In the genomic region with DNA sequence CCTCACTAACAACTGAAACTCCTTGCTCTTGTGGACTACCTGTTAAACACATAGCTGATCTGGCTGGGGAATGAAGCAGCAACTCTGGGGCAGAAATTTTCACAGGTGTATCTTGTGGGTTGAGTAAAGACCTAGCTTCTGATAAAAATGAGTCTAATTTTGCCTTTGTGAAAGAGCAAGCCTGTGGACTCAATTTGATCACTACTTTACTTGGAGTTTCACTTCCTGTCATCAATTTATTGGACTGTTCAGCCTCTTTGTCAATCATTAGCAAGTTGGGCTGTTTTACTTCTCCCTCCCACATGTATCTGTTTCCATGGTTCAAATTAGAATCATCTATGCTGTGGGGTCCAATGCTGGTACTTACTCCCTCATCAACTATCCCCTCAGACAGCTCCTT, we compare ENCODE assay signal across 13 cellular contexts. TPM values are rescaled to one million over a fixed set of nuclear protein-coding genes. Genes with fewer than 3 reads are reported as not detected.
A peak's percentile ranks its signal among the peaks of the same experiment; 100 is the strongest.
DNase-seq lines count a peak whose midpoint lies in the region; ATAC-seq and TF ChIP-seq lines count a peak whose summit lies in the region.
"Had no signal": no experiment of that assay in that cellular context is flagged by ENCODE, and none has a peak within 500 bp of the region (broad histone marks: within the 10 kb centered on the region; RNA-seq: fewer than 3 reads in every experiment).

No MANE protein-coding gene starts in this region.

- TF ChIP-seq CTCF in transverse colon (IDR thresholded peaks at IDR 0.05) (no peak), progenitor cell of endocrine pancreas (IDR thresholded peaks at IDR 0.05; ENCODE audit: unreplicated experiment) (no peak), mucosa of descending colon (IDR thresholded peaks at IDR 0.05) (no peak)

- H3K36me3 ChIP-seq in transverse colon (peaks cover 0 to 39% (median 19%) of the 10 kb centered on the region in 4 donors), mucosa of descending colon (ENCODE audit: low read depth) (no peaks in the 10 kb centered on the region)

- no peak overlapping the region for H3K4me3 Mint-ChIP-seq in stimulated activated naive CD8-positive, alpha-beta T cell treated with anti-CD3 and anti-CD28 coated beads, Interleukin-15, amount 100 ng/mL, for 72 hours
- peak overlapping the region; percentile 55 to 69 for H3K4me3 Mint-ChIP-seq in stimulated activated naive B cell treated with anti-CD40 and anti-IgM and Interleukin-4, amounts not matched to agents 10 μg/mL and 1 μg/mL and 100 μg/mL, for 72 hours
- no peak overlapping the region for H3K4me3 Mint-ChIP-seq in progenitor cell of endocrine pancreas (ENCODE audit: low read depth)
- H3K4me3 Mint-ChIP-seq: activated CD4-positive, alpha-beta memory T cell treated with anti-CD3 and anti-CD28 coated beads, Interleukin-2, amount 10 ng/mL, durations not matched to agents 7 days and 5 days had no signal

- H3K4me1 Mint-ChIP-seq in stimulated activated naive CD8-positive, alpha-beta T cell treated with anti-CD3 and anti-CD28 coated beads, Interleukin-15, amount 100 ng/mL, for 72 hours: peaks cover 10% of the 10 kb centered on the region
- H3K4me1 Mint-ChIP-seq in stimulated activated naive B cell treated with anti-CD40 and anti-IgM and Interleukin-4, amounts not matched to agents 10 μg/mL and 1 μg/mL and 100 μg/mL, for 72 hours: peaks cover 38 to 56% of the 10 kb centered on the region in 2 donors
- peaks cover 13% of the 10 kb centered on the region for H3K4me1 Mint-ChIP-seq in progenitor cell of endocrine pancreas (ENCODE audit: low read depth)

- H3K27ac ChIP-seq in transverse colon: no peak overlapping the region

- intact Hi-C loops in transverse colon (cut with DNase I; ENCODE audit: low total_unique reads): no loop called here
- intact Hi-C loops in mucosa of descending colon (cut with DNase I, micrococcal nuclease): loop anchor here (5.0 to 10.0 kb wide), 2 partner anchors 73 to 76 kb away; no protein-coding TSS in a partner anchor

- no peak for DNase-seq in stimulated activated naive CD8-positive, alpha-beta T cell treated with anti-CD3 and anti-CD28 coated beads, Interleukin-15, amount 100 ng/mL, for 72 hours
- DNase-seq in stimulated activated naive CD8-positive, alpha-beta T cell treated with anti-CD3 and anti-CD28 coated beads, Interleukin-15, Interleukin-2, amounts not matched to agents 100 U/mL and 50 U/mL, for 24 hours: no peak
- peak; percentile 13 for DNase-seq in stimulated activated naive B cell treated with anti-CD40 and anti-IgM and Interleukin-4, amounts not matched to agents 10 μg/mL and 1 μg/mL and 100 μg/mL, for 72 hours
- DNase-seq in transverse colon: no peak
- DNase-seq in progenitor cell of endocrine pancreas (ENCODE audit: low spot score, unreplicated experiment): no peak
- no peak for DNase-seq in mucosa of descending colon
- DNase-seq: activated CD4-positive, alpha-beta memory T cell treated with anti-CD3 and anti-CD28 coated beads, Interleukin-2, amount 10 ng/mL, durations not matched to agents 7 days and 5 days; mesenchymal stem cell; NCI-H1436 treated with DMSO at 0.1 percent for 48 hours had no signal

- TF ChIP-seq POLR2A in transverse colon (IDR thresholded peaks at IDR 0.05): no peak

- ATAC-seq in stimulated activated naive CD8-positive, alpha-beta T cell treated with anti-CD3 and anti-CD28 coated beads, Interleukin-15, amount 100 ng/mL, for 72 hours: peak; percentile 20
- ATAC-seq in stimulated activated naive CD8-positive, alpha-beta T cell treated with anti-CD3 and anti-CD28 coated beads, Interleukin-15, Interleukin-2, amounts not matched to agents 100 U/mL and 50 U/mL, for 24 hours: no peak
- ATAC-seq in GM21786 (IDR thresholded peaks at IDR 0.05; ENCODE audit: unreplicated experiment) (peak; percentile 51), HG03571 (IDR thresholded peaks at IDR 0.05; ENCODE audit: unreplicated experiment) (peak; percentile 51), mucosa of descending colon (no peak)
- peak; percentile 71 to 73 for ATAC-seq in stimulated activated naive B cell treated with anti-CD40 and anti-IgM and Interleukin-4, amounts not matched to agents 10 μg/mL and 1 μg/mL and 100 μg/mL, for 72 hours (replicated peaks)

- no peaks in the 10 kb centered on the region for H3K27me3 Mint-ChIP-seq in stimulated activated naive CD8-positive, alpha-beta T cell treated with anti-CD3 and anti-CD28 coated beads, Interleukin-15, amount 100 ng/mL, for 72 hours
- H3K27me3 Mint-ChIP-seq in stimulated activated naive B cell treated with anti-CD40 and anti-IgM and Interleukin-4, amounts not matched to agents 10 μg/mL and 1 μg/mL and 100 μg/mL, for 72 hours: no peaks in the 10 kb centered on the region
- H3K27me3 Mint-ChIP-seq in progenitor cell of endocrine pancreas: no peaks in the 10 kb centered on the region
- H3K27me3 Mint-ChIP-seq: activated CD4-positive, alpha-beta memory T cell treated with anti-CD3 and anti-CD28 coated beads, Interleukin-2, amount 10 ng/mL, durations not matched to agents 7 days and 5 days had no signal

- H3K9me3 Mint-ChIP-seq in stimulated activated naive CD8-positive, alpha-beta T cell treated with anti-CD3 and anti-CD28 coated beads, Interleukin-15, amount 100 ng/mL, for 72 hours: no peaks in the 10 kb centered on the region
- H3K9me3 Mint-ChIP-seq in stimulated activated naive B cell treated with anti-CD40 and anti-IgM and Interleukin-4, amounts not matched to agents 10 μg/mL and 1 μg/mL and 100 μg/mL, for 72 hours: peaks cover 0 to 1% of the 10 kb centered on the region in 2 donors
- H3K9me3 Mint-ChIP-seq in progenitor cell of endocrine pancreas (ENCODE audit: low read depth): no peaks in the 10 kb centered on the region
- H3K9me3 Mint-ChIP-seq: activated CD4-positive, alpha-beta memory T cell treated with anti-CD3 and anti-CD28 coated beads, Interleukin-2, amount 10 ng/mL, durations not matched to agents 7 days and 5 days had no signal

- H3K27ac Mint-ChIP-seq in stimulated activated naive CD8-positive, alpha-beta T cell treated with anti-CD3 and anti-CD28 coated beads, Interleukin-15, amount 100 ng/mL, for 72 hours: peak overlapping the region in 1 of 2 donors; percentile 7
- H3K27ac Mint-ChIP-seq in stimulated activated naive B cell treated with anti-CD40 and anti-IgM and Interleukin-4, amounts not matched to agents 10 μg/mL and 1 μg/mL and 100 μg/mL, for 72 hours: peak overlapping the region; percentile 95
- H3K27ac Mint-ChIP-seq in progenitor cell of endocrine pancreas: no peak overlapping the region
- H3K27ac Mint-ChIP-seq: activated CD4-positive, alpha-beta memory T cell treated with anti-CD3 and anti-CD28 coated beads, Interleukin-2, amount 10 ng/mL, durations not matched to agents 7 days and 5 days had no signal

- in situ Hi-C loops in transverse colon (cut with MboI; ENCODE audit: low pct_ligation_motif_present in 1 of 4, low pct_unique_long_range_greater_than_20kb in 1 of 4, low sequenced_read_pairs in 3 of 4): loop anchor here in 1 of 4 donors (10.0 kb wide), 1 partner anchor 73 kb away; no protein-coding TSS in a partner anchor

- H3K9me3 ChIP-seq in transverse colon (no peaks in the 10 kb centered on the region), mucosa of descending colon (no peaks in the 10 kb centered on the region)

- peaks cover 0 to 26% (median 10%) of the 10 kb centered on the region in 4 donors for H3K4me1 ChIP-seq in transverse colon
- peaks cover 7% of the 10 kb centered on the region for H3K4me1 ChIP-seq in mucosa of descending colon (ENCODE audit: low read depth)

- H3K4me3 ChIP-seq in transverse colon (no peak overlapping the region), mucosa of descending colon (no peak overlapping the region)

- peaks cover 38 to 72% of the 10 kb centered on the region in 2 donors for H3K36me3 Mint-ChIP-seq in stimulated activated naive B cell treated with anti-CD40 and anti-IgM and Interleukin-4, amounts not matched to agents 10 μg/mL and 1 μg/mL and 100 μg/mL, for 72 hours
- H3K36me3 Mint-ChIP-seq in progenitor cell of endocrine pancreas (ENCODE audit: insufficient read depth): peaks cover 19% of the 10 kb centered on the region

- H3K27me3 ChIP-seq in transverse colon: no peaks in the 10 kb centered on the region

- TF ChIP-seq EP300 in transverse colon (IDR thresholded peaks at IDR 0.05; ENCODE audit: low read depth): no peak

RNA-seq across cellular contexts. Expression of a gene that starts 29.6 kb away (rescaled TPM):
- 1 to 10 TPM in 1 of 4 donors, under 1 TPM in 1, not detected in 2; 0.82 to 1.4 TPM for total RNA-seq in transverse colon
- total RNA-seq in progenitor cell of endocrine pancreas: 2.3 and 2.4 TPM in 2 replicates
- total RNA-seq in mucosa of descending colon: 1 to 10 TPM in 2 of 3 donors, under 1 TPM in 1; 0.77 to 1.8 (median 1.3) TPM
- total RNA-seq: G401 had no signal

RNA-seq across cellular contexts. Expression of a gene that starts 31.2 kb away (rescaled TPM):
- 10 to 100 TPM; 13.0 to 17.5 (median 15.4) TPM for total RNA-seq in transverse colon
- 22.0 and 23.2 TPM in 2 replicates for total RNA-seq in progenitor cell of endocrine pancreas
- total RNA-seq in mucosa of descending colon: 10 to 100 TPM; 12.4 to 24.3 (median 16.9) TPM

RNA-seq across cellular contexts. Expression of a gene that starts 40.2 kb away (rescaled TPM):
- total RNA-seq in transverse colon (not detected), progenitor cell of endocrine pancreas (not detected in 2 replicates), mucosa of descending colon (under 1 TPM in 1 of 3 donors, not detected in 2; 0.32 TPM)
- total RNA-seq: activated CD4-positive, alpha-beta memory T cell treated with anti-CD3 and anti-CD28 coated beads, Interleukin-2, amount 10 ng/mL, durations not matched to agents 7 days and 5 days; G401; H1 had no signal

Comparison
In these comparisons a context has a peak if more than half of its experiments do, and no peak if none do; other contexts are left out.
1. ATAC-seq: peak in stimulated activated naive CD8-positive, alpha-beta T cell treated with anti-CD3 and anti-CD28 coated beads, Interleukin-15, amount 100 ng/mL, for 72 hours (single experiment), GM21786 (single experiment), HG03571 (single experiment) and stimulated activated naive B cell treated with anti-CD40 and anti-IgM and Interleukin-4, amounts not matched to agents 10 μg/mL and 1 μg/mL and 100 μg/mL, for 72 hours (2 of 2); none in stimulated activated naive CD8-positive, alpha-beta T cell treated with anti-CD3 and anti-CD28 coated beads, Interleukin-15, Interleukin-2, amounts not matched to agents 100 U/mL and 50 U/mL, for 24 hours (single experiment) and mucosa of descending colon (single experiment).
2. H3K4me3 Mint-ChIP-seq: peak in stimulated activated naive B cell treated with anti-CD40 and anti-IgM and Interleukin-4, amounts not matched to agents 10 μg/mL and 1 μg/mL and 100 μg/mL, for 72 hours (2 of 2); none in stimulated activated naive CD8-positive, alpha-beta T cell treated with anti-CD3 and anti-CD28 coated beads, Interleukin-15, amount 100 ng/mL, for 72 hours (0 of 2) and progenitor cell of endocrine pancreas (single experiment).